ENCODE assay signal across 8 cellular contexts in the genomic region with DNA sequence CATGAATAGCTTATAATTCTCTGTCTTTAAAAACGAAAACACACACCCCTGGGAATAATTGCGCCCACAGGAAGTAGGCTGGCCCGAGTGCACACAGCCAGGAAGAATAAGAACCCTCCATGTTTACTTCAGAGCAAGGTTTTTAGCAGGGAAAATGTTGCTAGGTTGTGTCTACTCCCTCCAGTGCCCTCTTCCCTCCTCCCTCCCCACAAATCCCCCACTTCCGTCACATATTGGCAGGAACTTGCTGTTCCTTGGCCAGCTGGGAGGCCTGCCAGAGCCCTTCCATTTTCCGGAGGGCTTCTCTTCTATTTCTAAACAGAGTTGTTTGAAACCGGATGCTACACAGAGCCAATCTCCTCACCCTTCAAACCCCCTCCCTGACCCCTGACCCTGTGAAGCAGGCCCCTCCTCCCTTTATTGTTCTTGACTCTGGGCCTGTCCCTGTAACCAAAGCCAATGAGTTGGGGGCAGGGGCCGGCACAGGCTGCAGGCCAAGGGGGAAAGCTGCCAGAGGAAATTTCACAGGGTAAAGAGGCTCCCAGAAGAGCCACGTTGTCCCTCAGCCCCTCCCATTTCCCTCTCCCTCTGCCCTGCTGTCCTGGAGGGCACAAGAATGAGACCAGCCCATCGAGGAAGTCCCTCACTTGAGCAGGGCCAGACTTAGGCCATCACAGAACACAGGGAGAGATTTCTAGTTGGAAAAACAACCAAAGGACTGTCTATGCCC. TPM values are rescaled to one million over a fixed set of nuclear protein-coding genes. Genes with fewer than 3 reads are reported as not detected.
DNase-seq lines count a peak whose midpoint lies in the region; FAIRE-seq and TF ChIP-seq lines count a peak whose summit lies in the region.

No MANE protein-coding gene starts in this region.

- peaks cover 9 to 38% of the 10 kb centered on the region in 2 donors for H3K4me1 ChIP-seq in esophagus (ENCODE audit: control insufficient read depth in 2 of 2, insufficient read depth in 2 of 2, low read length in 1 of 2)

- H3K27me3 ChIP-seq in esophagus (ENCODE audit: control insufficient read depth in 1 of 2, insufficient read depth in 2 of 2, low read length in 2 of 2): no peaks in the 10 kb centered on the region

- DNase-seq in CD14-positive monocyte (ENCODE audit: low spot score) (no peak), NCI-H2196 (lab: John Stamatoyannopoulos, UW; ENCODE audit: unreplicated experiment) (peak; percentile 79), middle frontal gyrus (ENCODE audit: extremely low spot score, low spot score) (peak; percentile 14), urothelium cell line (ENCODE audit: low spot score) (peak; percentile 72), GM19239 (ENCODE audit: insufficient read length, low spot score) (no peak)
- no peak for DNase-seq in activated CD4-positive, CD25-positive, alpha-beta regulatory T cell treated with anti-CD3 and anti-CD28 coated beads, Interleukin-2, amount 50 U/mL, for 72 hours
- no peak for DNase-seq in stimulated activated CD4-positive, alpha-beta T cell treated with anti-CD3 and anti-CD28 coated beads, Interleukin-15, amount 100 ng/mL, for 24 hours

- peaks cover 0 to 5% (median 0%) of the 10 kb centered on the region in 7 donors for H3K9me3 Mint-ChIP-seq in CD14-positive monocyte

- peaks cover 0 to 5% (median 0%) of the 10 kb centered on the region in 3 donors for H3K27me3 Mint-ChIP-seq in CD14-positive monocyte (ENCODE audit: low read depth in 3 of 3)

- H3K4me1 Mint-ChIP-seq in CD14-positive monocyte: peaks cover 41% of the 10 kb centered on the region

- no peak overlapping the region for H3K4me3 ChIP-seq in esophagus (ENCODE audit: low read depth in 1 of 2, low read length in 2 of 2)

- H3K36me3 ChIP-seq in esophagus (ENCODE audit: control insufficient read depth in 2 of 2, insufficient read depth in 2 of 2, low read length in 1 of 2): no peaks in the 10 kb centered on the region

- WGBS in esophagus, 2 donors: 17 to 22% methylated on average over 9 of the region's 9 CpGs

- peak overlapping the region in 2 of 7 donors; percentile 18 to 47 for H3K27ac Mint-ChIP-seq in CD14-positive monocyte

- peak overlapping the region; percentile 37 to 39 for H3K4me3 Mint-ChIP-seq in CD14-positive monocyte

- intact Hi-C loops in CD14-positive monocyte (cut with micrococcal nuclease): no loop called here

- no peaks in the 10 kb centered on the region for H3K9me3 ChIP-seq in esophagus (ENCODE audit: control insufficient read depth in 2 of 2, insufficient read depth in 1 of 2, low read depth in 1 of 2, low read length in 1 of 2)

- H3K36me3 Mint-ChIP-seq in CD14-positive monocyte: no peaks in the 10 kb centered on the region

- FAIRE-seq in urothelium cell line (lab: Jason Lieb, UNC): no peak
- no peak for FAIRE-seq in GM19239 (lab: Jason Lieb, UNC)

- peak overlapping the region; percentile 48 to 73 for H3K27ac ChIP-seq in esophagus (ENCODE audit: low read depth in 2 of 2, low read length in 1 of 2)

- TF ChIP-seq CTCF in CD14-positive monocyte (IDR thresholded peaks at IDR 0.05): no peak

RNA-seq across cellular contexts. Expression of a gene that starts 49.8 kb away (rescaled TPM):
- polyA plus RNA-seq in CD14-positive monocyte (under 1 TPM; 0.22 to 0.30 TPM), esophagus (10 to 100 TPM; 16.8 to 21.4 TPM)

Comparison
In these comparisons a context has a peak if more than half of its experiments do, and no peak if none do; other contexts are left out.
1. DNase-seq: peak in NCI-H2196 (single experiment), middle frontal gyrus (single experiment) and urothelium cell line (single experiment); none in CD14-positive monocyte (single experiment), activated CD4-positive, CD25-positive, alpha-beta regulatory T cell treated with anti-CD3 and anti-CD28 coated beads, Interleukin-2, amount 50 U/mL, for 72 hours (single experiment), GM19239 (single experiment) and stimulated activated CD4-positive, alpha-beta T cell treated with anti-CD3 and anti-CD28 coated beads, Interleukin-15, amount 100 ng/mL, for 24 hours (single experiment).
2. RNA of a gene that starts 49.8 kb away (polyA plus RNA-seq): 16.8 to 21.4 TPM in esophagus; 0.22 to 0.30 TPM in CD14-positive monocyte; every median in the first group is over 10 times any median in the second.